In the genomic region with DNA sequence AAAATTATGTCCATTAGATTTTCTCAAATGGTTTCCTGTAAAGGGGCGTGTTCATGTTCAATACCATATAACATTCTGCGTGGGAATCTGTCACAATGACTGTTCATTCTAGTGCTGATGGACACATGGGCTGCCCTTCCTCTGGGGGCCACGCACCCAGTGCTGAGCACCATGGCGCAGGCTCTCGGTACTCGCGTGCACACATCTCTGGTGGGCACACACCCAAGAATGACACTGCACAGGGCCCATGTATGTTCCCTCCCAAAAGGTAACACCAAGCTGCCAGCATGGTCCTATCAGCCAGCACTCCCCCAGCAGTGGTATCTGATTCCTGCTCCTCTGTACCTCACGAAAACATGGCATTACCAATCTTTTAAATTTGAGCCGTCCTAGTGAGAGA, we compare ENCODE assay signal across 24 cellular contexts. TPM values are rescaled to one million over a fixed set of nuclear protein-coding genes. Genes with fewer than 3 reads are reported as not detected.
"Had no signal": no experiment of that assay in that cellular context is flagged by ENCODE, and none has a peak within 500 bp of the region (broad histone marks: within the 10 kb centered on the region; RNA-seq: fewer than 3 reads in every experiment).

No MANE protein-coding gene starts in this region.

- H3K36me3 ChIP-seq: heart left ventricle had no signal

- H3K27me3 ChIP-seq: body of pancreas, heart left ventricle, tibial nerve had no signal

- H3K4me3 ChIP-seq: body of pancreas, heart left ventricle, lung, tibial nerve had no signal

- H3K4me3 Mint-ChIP-seq: activated B cell treated with CpG ODN at 0.5 μM for 24 hours; activated CD4-positive, alpha-beta T cell treated with anti-CD3 and anti-CD28 coated beads, Interleukin-2, amount 10 ng/mL, durations not matched to agents 24 days and 14 days; mesothelial cell of epicardium had no signal

- H3K4me1 ChIP-seq: body of pancreas, parathyroid adenoma had no signal

- ATAC-seq: body of pancreas, heart left ventricle, left cardiac atrium had no signal

- DNase-seq: activated B cell treated with CpG ODN at 0.5 μM for 24 hours; activated CD4-positive, alpha-beta T cell treated with anti-CD3 and anti-CD28 coated beads, Interleukin-2, amount 10 ng/mL, durations not matched to agents 24 days and 14 days; activated CD8-positive, alpha-beta memory T cell treated with anti-CD3 and anti-CD28 coated beads for 24 hours; activated naive CD4-positive, alpha-beta T cell treated with anti-CD3 and anti-CD28 coated beads, Interleukin-2, amount 50 U/mL, for 16 hours; activated T-cell treated with anti-CD3 and anti-CD28 coated beads for 4 hours; amniotic stem cell; central memory CD4-positive, alpha-beta T cell; cortex of kidney; effector CD4-positive, alpha-beta T cell; foreskin melanocyte; left cardiac atrium; stimulated activated CD4-positive, alpha-beta T cell treated with anti-CD3 and anti-CD28 coated beads, Interleukin-4, amount 100 ng/mL, for 24 hours; stimulated activated naive CD4-positive, alpha-beta T cell; substantia nigra; T-helper 2 cell had no signal

- H3K79me2 ChIP-seq: parathyroid adenoma had no signal

- H3K9ac ChIP-seq: parathyroid adenoma had no signal

- H3K9me3 Mint-ChIP-seq: activated B cell treated with CpG ODN at 0.5 μM for 24 hours; activated CD4-positive, alpha-beta T cell treated with anti-CD3 and anti-CD28 coated beads, Interleukin-2, amount 10 ng/mL, durations not matched to agents 24 days and 14 days; activated T-helper 2 cell treated with anti-CD3 and anti-CD28 coated beads, Interferon-gamma antibody, Interleukin-2, Interleukin-4, amounts not matched to agents 10 μg/mL and 5 μg/mL and 100 μg/mL, durations not matched to agents 14 hours and 24 hours and 36 hours; mesothelial cell of epicardium had no signal

- H2AFZ ChIP-seq: parathyroid adenoma had no signal

- H3K9me3 ChIP-seq: body of pancreas, heart left ventricle, tibial nerve had no signal

- FAIRE-seq: endothelial cell of umbilical vein, TTC549 had no signal

- H3K27ac Mint-ChIP-seq: activated B cell treated with CpG ODN at 0.5 μM for 24 hours; activated CD4-positive, alpha-beta T cell treated with anti-CD3 and anti-CD28 coated beads, Interleukin-2, amount 10 ng/mL, durations not matched to agents 24 days and 14 days; activated T-helper 2 cell treated with anti-CD3 and anti-CD28 coated beads, Interferon-gamma antibody, Interleukin-2, Interleukin-4, amounts not matched to agents 10 μg/mL and 5 μg/mL and 100 μg/mL, durations not matched to agents 14 hours and 24 hours and 36 hours; mesothelial cell of epicardium had no signal

- H3K27ac ChIP-seq: body of pancreas, heart left ventricle, parathyroid adenoma, tibial nerve had no signal

RNA-seq across cellular contexts. Expression of a gene that starts 38.2 kb away (rescaled TPM):
- total RNA-seq: activated B cell treated with CpG ODN at 0.5 μM for 24 hours; activated CD4-positive, alpha-beta T cell treated with anti-CD3 and anti-CD28 coated beads, Interleukin-2, amount 10 ng/mL, durations not matched to agents 24 days and 14 days; activated T-helper 2 cell treated with anti-CD3 and anti-CD28 coated beads, Interferon-gamma antibody, Interleukin-2, Interleukin-4, amounts not matched to agents 10 μg/mL and 5 μg/mL and 100 μg/mL, durations not matched to agents 14 hours and 24 hours and 36 hours; endothelial cell of umbilical vein had no signal
- polyA plus RNA-seq: endothelial cell of umbilical vein had no signal
